10 cellular contexts compared by ENCODE assay signal in the genomic region with DNA sequence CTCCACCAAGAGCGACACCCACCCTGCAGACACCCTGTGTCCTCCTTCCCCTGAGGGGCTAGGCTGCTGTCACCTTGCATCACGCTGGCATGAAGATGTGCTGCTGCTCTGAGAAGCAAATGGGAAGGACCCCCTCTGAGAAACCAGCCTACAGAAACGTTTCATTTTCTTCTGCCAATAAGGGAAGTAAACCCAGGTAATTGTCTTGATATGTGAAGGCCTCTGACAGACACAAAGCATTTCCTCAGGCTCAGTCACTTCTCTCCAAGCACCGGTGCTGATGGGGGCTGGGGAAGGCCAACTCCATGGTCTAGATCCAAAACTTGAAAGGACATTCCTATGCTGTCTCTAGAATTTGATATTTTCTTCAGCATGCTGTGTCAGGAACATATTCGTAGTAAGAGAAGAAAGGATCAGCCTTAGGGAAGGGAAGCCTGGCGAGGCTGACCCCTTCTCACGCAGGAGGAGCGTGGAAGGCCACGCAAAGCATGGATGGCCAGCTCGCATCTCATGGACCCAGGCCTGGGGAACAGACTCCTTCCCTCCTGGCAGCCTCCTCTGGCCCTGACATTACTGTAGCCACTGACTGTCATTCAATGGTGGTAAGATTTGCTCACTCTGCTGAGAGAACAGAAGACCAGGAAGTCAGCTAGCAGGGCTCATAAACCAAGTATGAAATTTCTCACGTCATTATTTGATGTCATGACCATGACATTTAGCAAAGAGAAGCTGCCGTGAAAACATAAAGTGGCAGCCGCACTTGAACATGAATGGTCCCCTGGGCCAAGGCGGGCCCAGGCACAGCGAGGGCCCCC. TPM values are rescaled to one million over a fixed set of nuclear protein-coding genes. Genes with fewer than 3 reads are reported as not detected.
DNase-seq lines count a peak whose midpoint lies in the region; ATAC-seq and TF ChIP-seq lines count a peak whose summit lies in the region.
"Had no signal": no experiment of that assay in that cellular context is flagged by ENCODE, and none has a peak within 500 bp of the region (broad histone marks: within the 10 kb centered on the region; RNA-seq: fewer than 3 reads in every experiment).

No MANE protein-coding gene starts in this region.

- H3K4me3 ChIP-seq in mesenchymal stem cell (ENCODE audit: insufficient read depth in 1 of 2, low read depth in 1 of 2, low read length in 2 of 2) = no peak overlapping the region
- H3K4me3 ChIP-seq in thoracic aorta = peak overlapping the region; percentile 9

- H2BK5ac ChIP-seq in mesenchymal stem cell (ENCODE audit: low read depth, low read length, poor library complexity, severe bottlenecking) = no peak overlapping the region

- no peak overlapping the region for H2BK15ac ChIP-seq in mesenchymal stem cell (ENCODE audit: low read depth, poor library complexity, severe bottlenecking)

- no peak overlapping the region for H2BK120ac ChIP-seq in mesenchymal stem cell (ENCODE audit: low read depth, low read length)

- peaks cover 44% of the 10 kb centered on the region for H3K4me1 Mint-ChIP-seq in activated CD4-positive, alpha-beta memory T cell treated with anti-CD3 and anti-CD28 coated beads for 36 hours (ENCODE audit: low read depth)
- peaks cover 37% of the 10 kb centered on the region for H3K4me1 Mint-ChIP-seq in activated CD4-positive, alpha-beta memory T cell treated with anti-CD3 and anti-CD28 coated beads, Interleukin-2, amount 10 ng/mL, durations not matched to agents 7 days and 5 days
- peaks cover 54% of the 10 kb centered on the region for H3K4me1 Mint-ChIP-seq in activated naive CD8-positive, alpha-beta T cell (ENCODE audit: low read depth)

- no peak overlapping the region for H3K9ac ChIP-seq in mesenchymal stem cell (ENCODE audit: low read length)

- H3K27me3 Mint-ChIP-seq in activated CD4-positive, alpha-beta memory T cell treated with anti-CD3 and anti-CD28 coated beads for 36 hours = no peaks in the 10 kb centered on the region
- no peaks in the 10 kb centered on the region for H3K27me3 Mint-ChIP-seq in activated CD4-positive, alpha-beta memory T cell treated with anti-CD3 and anti-CD28 coated beads, Interleukin-2, amount 10 ng/mL, durations not matched to agents 7 days and 5 days
- no peaks in the 10 kb centered on the region for H3K27me3 Mint-ChIP-seq in activated naive CD8-positive, alpha-beta T cell

- H3K4me2 ChIP-seq in mesenchymal stem cell (ENCODE audit: low read length, poor library complexity, severe bottlenecking) = no peak overlapping the region

- H3K23ac ChIP-seq in mesenchymal stem cell (ENCODE audit: low read length in 2 of 2) = no peak overlapping the region

- H3K9me3 ChIP-seq in mesenchymal stem cell (ENCODE audit: control insufficient read depth, low read length) (no peaks in the 10 kb centered on the region), thoracic aorta (no peaks in the 10 kb centered on the region)

- no peaks in the 10 kb centered on the region for H3K9me3 Mint-ChIP-seq in activated CD4-positive, alpha-beta memory T cell treated with anti-CD3 and anti-CD28 coated beads for 36 hours
- H3K9me3 Mint-ChIP-seq in activated CD4-positive, alpha-beta memory T cell treated with anti-CD3 and anti-CD28 coated beads, Interleukin-2, amount 10 ng/mL, durations not matched to agents 7 days and 5 days = no peaks in the 10 kb centered on the region
- H3K9me3 Mint-ChIP-seq in activated naive CD8-positive, alpha-beta T cell (ENCODE audit: low read depth) = no peaks in the 10 kb centered on the region

- H3K4me3 Mint-ChIP-seq in activated CD4-positive, alpha-beta memory T cell treated with anti-CD3 and anti-CD28 coated beads for 36 hours = no peak overlapping the region
- H3K4me3 Mint-ChIP-seq in activated CD4-positive, alpha-beta memory T cell treated with anti-CD3 and anti-CD28 coated beads, Interleukin-2, amount 10 ng/mL, durations not matched to agents 7 days and 5 days = no peak overlapping the region
- H3K4me3 Mint-ChIP-seq in activated naive CD8-positive, alpha-beta T cell = peak overlapping the region; percentile 18

- no peak overlapping the region for H3K14ac ChIP-seq in mesenchymal stem cell (ENCODE audit: low read length in 2 of 2)

- peaks cover 22% of the 10 kb centered on the region for H3K4me1 ChIP-seq in mesenchymal stem cell (ENCODE audit: control insufficient read depth, insufficient read depth, low read depth, low read length)
- peaks cover 67 to 85% of the 10 kb centered on the region in 2 donors for H3K4me1 ChIP-seq in thoracic aorta (ENCODE audit: control insufficient read depth in 1 of 2, low read depth in 2 of 2)

- 80% methylated on average over 15 of the region's 15 CpGs for WGBS in mesenchymal stem cell

- H3K27ac ChIP-seq in mesenchymal stem cell (ENCODE audit: low read length, poor library complexity, severe bottlenecking) (peak overlapping the region; percentile 3), thoracic aorta (peak overlapping the region; percentile 95)

- H3K27me3 ChIP-seq in mesenchymal stem cell (ENCODE audit: control insufficient read depth in 1 of 2, insufficient read depth in 1 of 2, low read length in 2 of 2) (peaks cover 0 to 4% of the 10 kb centered on the region in 2 experiments), thoracic aorta (replicated peaks; ENCODE audit: insufficient read depth) (no peaks in the 10 kb centered on the region)

- H2AK5ac ChIP-seq in mesenchymal stem cell (ENCODE audit: low read length, severe bottlenecking) = no peak overlapping the region

- H3K4ac ChIP-seq in mesenchymal stem cell (ENCODE audit: low read depth in 1 of 2, low read length in 2 of 2) = no peak overlapping the region

- H3K27ac Mint-ChIP-seq in activated CD4-positive, alpha-beta memory T cell treated with anti-CD3 and anti-CD28 coated beads for 36 hours = peak overlapping the region; percentile 8
- no peak overlapping the region for H3K27ac Mint-ChIP-seq in activated CD4-positive, alpha-beta memory T cell treated with anti-CD3 and anti-CD28 coated beads, Interleukin-2, amount 10 ng/mL, durations not matched to agents 7 days and 5 days
- peak overlapping the region; percentile 75 for H3K27ac Mint-ChIP-seq in activated naive CD8-positive, alpha-beta T cell

- TF ChIP-seq CTCF in thoracic aorta (IDR thresholded peaks at IDR 0.05) = no peak

- no peak overlapping the region for H3K18ac ChIP-seq in mesenchymal stem cell (ENCODE audit: low read depth in 1 of 2, low read length in 2 of 2)

- CTCF ChIA-PET in activated CD4-positive, alpha-beta memory T cell treated with anti-CD3 and anti-CD28 coated beads for 36 hours (lab: Charles Lee) = interaction anchor here (1.2 to 1.3 kb wide), 2 partner anchors 141 to 361 kb away, joined by 4 to 6 read pairs; no protein-coding TSS in a partner anchor
- CTCF ChIA-PET in activated CD4-positive, alpha-beta memory T cell treated with anti-CD3 and anti-CD28 coated beads, Interleukin-2, amount 10 ng/mL, durations not matched to agents 7 days and 5 days (lab: Charles Lee) = no interaction called here

- DNase-seq in activated CD4-positive, alpha-beta memory T cell treated with anti-CD3 and anti-CD28 coated beads for 36 hours = no peak
- DNase-seq in activated CD4-positive, alpha-beta memory T cell treated with anti-CD3 and anti-CD28 coated beads, Interleukin-2, amount 10 ng/mL, durations not matched to agents 7 days and 5 days = no peak
- DNase-seq in mesenchymal stem cell = no peak
- DNase-seq in thoracic aorta (ENCODE audit: low spot score) = no peak
- DNase-seq in SK-N-DZ (ENCODE audit: low spot score) = no peak
- no peak for DNase-seq in NCI-H1930 (lab: John Stamatoyannopoulos, UW)
- DNase-seq: NCI-H226 had no signal

- no peak overlapping the region for H4K8ac ChIP-seq in mesenchymal stem cell (ENCODE audit: low read length)

- no peak overlapping the region for H2BK12ac ChIP-seq in mesenchymal stem cell (ENCODE audit: low read length in 2 of 2)

- peaks cover 0 to 4% of the 10 kb centered on the region in 2 experiments for H3K36me3 ChIP-seq in mesenchymal stem cell (ENCODE audit: control insufficient read depth in 1 of 2, insufficient read depth in 2 of 2, low read depth in 1 of 2, low read length in 2 of 2)
- no peaks in the 10 kb centered on the region for H3K36me3 ChIP-seq in thoracic aorta

- H2AFZ ChIP-seq in mesenchymal stem cell (ENCODE audit: low read depth, low read length) = no peak overlapping the region

- ATAC-seq in thoracic aorta (ENCODE audit: insufficient number of reproducible peaks, low FRiP score, low read depth) = no peak
- ATAC-seq in GM21619 (IDR thresholded peaks at IDR 0.05; ENCODE audit: unreplicated experiment) = no peak

- no peak overlapping the region for H4K91ac ChIP-seq in mesenchymal stem cell (ENCODE audit: low read length)

- POLR2A ChIA-PET in activated CD4-positive, alpha-beta memory T cell treated with anti-CD3 and anti-CD28 coated beads for 36 hours (lab: Charles Lee) = no interaction called here
- POLR2A ChIA-PET in activated CD4-positive, alpha-beta memory T cell treated with anti-CD3 and anti-CD28 coated beads, Interleukin-2, amount 10 ng/mL, durations not matched to agents 7 days and 5 days (lab: Charles Lee) = interaction anchor here (2.0 kb wide), 1 partner anchor 20 kb away, joined by 17 read pairs; a partner anchor contains a TSS

- intact Hi-C loops in activated CD4-positive, alpha-beta memory T cell treated with anti-CD3 and anti-CD28 coated beads for 36 hours (cut with micrococcal nuclease) = no loop called here

- H3K79me1 ChIP-seq in mesenchymal stem cell (replicated peaks; ENCODE audit: low read length, poor library complexity, severe bottlenecking) = no peaks in the 10 kb centered on the region

- H3K36me3 Mint-ChIP-seq in activated CD4-positive, alpha-beta memory T cell treated with anti-CD3 and anti-CD28 coated beads for 36 hours = no peaks in the 10 kb centered on the region
- H3K36me3 Mint-ChIP-seq in activated CD4-positive, alpha-beta memory T cell treated with anti-CD3 and anti-CD28 coated beads, Interleukin-2, amount 10 ng/mL, durations not matched to agents 7 days and 5 days (ENCODE audit: low read depth) = no peaks in the 10 kb centered on the region
- no peaks in the 10 kb centered on the region for H3K36me3 Mint-ChIP-seq in activated naive CD8-positive, alpha-beta T cell

RNA-seq across cellular contexts. Expression of a gene that starts 20.4 kb away (rescaled TPM):
- total RNA-seq in activated CD4-positive, alpha-beta memory T cell treated with anti-CD3 and anti-CD28 coated beads for 36 hours = 10 to 100 TPM; 15.2 to 16.2 TPM
- 10 to 100 TPM; 38.3 to 40.3 TPM for total RNA-seq in activated CD4-positive, alpha-beta memory T cell treated with anti-CD3 and anti-CD28 coated beads, Interleukin-2, amount 10 ng/mL, durations not matched to agents 7 days and 5 days
- 0.54 TPM for polyA plus RNA-seq in mesenchymal stem cell (2013, experiment 1 of 2)
- polyA plus RNA-seq in mesenchymal stem cell (2013, experiment 2 of 2) = 0.34 TPM
- 10 to 100 TPM; 26.0 to 31.7 TPM for total RNA-seq in thoracic aorta
- not detected in 2 replicates for polyA plus RNA-seq in SK-N-DZ (2014; cell fraction: cytosol; rRNA removed)
- polyA plus RNA-seq in SK-N-DZ (2014; cell fraction: nucleus; rRNA removed) = 0.12 TPM in 1 of 2 replicates, not detected in the other

RNA-seq across cellular contexts. Expression of a gene that starts 44.4 kb away (rescaled TPM):
- total RNA-seq in activated CD4-positive, alpha-beta memory T cell treated with anti-CD3 and anti-CD28 coated beads for 36 hours = not detected
- total RNA-seq in activated CD4-positive, alpha-beta memory T cell treated with anti-CD3 and anti-CD28 coated beads, Interleukin-2, amount 10 ng/mL, durations not matched to agents 7 days and 5 days = not detected
- not detected for polyA plus RNA-seq in mesenchymal stem cell (2013, experiment 1 of 2)
- not detected for polyA plus RNA-seq in mesenchymal stem cell (2013, experiment 2 of 2)
- total RNA-seq in thoracic aorta = not detected
- not detected in 2 replicates for polyA plus RNA-seq in SK-N-DZ (2014; cell fraction: cytosol; rRNA removed)
- not detected in 2 replicates for polyA plus RNA-seq in SK-N-DZ (2014; cell fraction: nucleus; rRNA removed)
- total RNA-seq: T-helper 2 cell treated with Interferon-gamma antibody and Interleukin-4, amounts not matched to agents 100 ng/mL and 5 ng/mL, for 36 hours had no signal

RNA-seq across cellular contexts. Expression of a gene that starts 44.9 kb away (rescaled TPM):
- total RNA-seq in activated CD4-positive, alpha-beta memory T cell treated with anti-CD3 and anti-CD28 coated beads for 36 hours = 10 to 100 TPM; 45.5 to 46.6 TPM
- 10 to 100 TPM; 44.1 to 46.5 TPM for total RNA-seq in activated CD4-positive, alpha-beta memory T cell treated with anti-CD3 and anti-CD28 coated beads, Interleukin-2, amount 10 ng/mL, durations not matched to agents 7 days and 5 days
- 103 TPM for polyA plus RNA-seq in mesenchymal stem cell (2013, experiment 1 of 2)
- polyA plus RNA-seq in mesenchymal stem cell (2013, experiment 2 of 2) = 103 TPM
- 10 to 100 TPM; 38.4 to 44.0 TPM for total RNA-seq in thoracic aorta
- polyA plus RNA-seq in SK-N-DZ (2014; cell fraction: cytosol; rRNA removed) = 119 and 121 TPM in 2 replicates
- 70.2 and 80.1 TPM in 2 replicates for polyA plus RNA-seq in SK-N-DZ (2014; cell fraction: nucleus; rRNA removed)
